In genomic region chr1:22184454-22184853, GRCh38 we compare ENCODE assay signal across 37 cellular contexts. TPM values are rescaled to one million over a fixed set of nuclear protein-coding genes. Genes with fewer than 3 reads are reported as not detected.
"Had no signal": no experiment of that assay in that cellular context is flagged by ENCODE, and none has a peak within 500 bp of the region (broad histone marks: within the 10 kb centered on the region; RNA-seq: fewer than 3 reads in every experiment).

No MANE protein-coding gene starts in this region.

- H3K36me3 ChIP-seq: adrenal gland, ascending aorta, brain microvascular endothelial cell, esophagus muscularis mucosa, gastrocnemius medialis, heart left ventricle had no signal

- H3K27ac ChIP-seq: adrenal gland, ascending aorta, brain microvascular endothelial cell, coronary artery, dorsolateral prefrontal cortex, esophagus muscularis mucosa, foreskin keratinocyte, gastrocnemius medialis, heart left ventricle, VCaP had no signal

- H3K4me1 ChIP-seq: adrenal gland, ascending aorta, esophagus muscularis mucosa, foreskin keratinocyte, gastrocnemius medialis, heart left ventricle had no signal

- H3K4me3 Mint-ChIP-seq: activated CD4-positive, alpha-beta memory T cell treated with anti-CD3 and anti-CD28 coated beads, Interleukin-2, amount 10 ng/mL, durations not matched to agents 7 days and 5 days; activated CD4-positive, alpha-beta T cell treated with anti-CD3 and anti-CD28 coated beads, Interleukin-2, amount 10 ng/mL, durations not matched to agents 7 days and 5 days; activated naive CD4-positive, alpha-beta T cell treated with anti-CD3 and anti-CD28 coated beads for 36 hours; activated naive CD4-positive, alpha-beta T cell treated with anti-CD3 and anti-CD28 coated beads, Interleukin-2, amount 50 U/mL, for 24 hours; activated naive CD8-positive, alpha-beta T cell treated with anti-CD3 and anti-CD28 coated beads for 36 hours; activated naive CD8-positive, alpha-beta T cell treated with anti-CD3 and anti-CD28 coated beads, Interleukin-2, amount 50 U/mL, for 24 hours; activated T-cell treated with anti-CD3 and anti-CD28 coated beads, Interleukin-2, amount 50 U/mL, for 4 hours; activated T-helper 17 cell treated with anti-CD3 and anti-CD28 coated beads, Interleukin-2, amount 50 U/mL, for 72 hours; central memory CD8-positive, alpha-beta T cell; dendritic cell treated with granulocyte-macrophage colony-stimulating factor and Interleukin-4, amounts not matched to agents 40 ng/mL and 50 ng/mL, for 4 days; endodermal cell; T-cell; T-helper 1 cell treated with Interleukin-12 subunit alpha and Interleukin-12 subunit beta and Interleukin-4 antibody, amounts not matched to agents 30 μg/mL and 1 μg/mL, for 36 hours; WTC11 had no signal

- H3K9me3 ChIP-seq: adrenal gland, ascending aorta, gastrocnemius medialis had no signal

- ATAC-seq: activated naive CD8-positive, alpha-beta T cell treated with anti-CD3 and anti-CD28 coated beads, Interleukin-2, amount 50 U/mL, for 24 hours; activated T-cell treated with anti-CD3 and anti-CD28 coated beads, Interleukin-2, amount 50 U/mL, for 4 hours; activated T-helper 17 cell treated with anti-CD3 and anti-CD28 coated beads, Interleukin-2, amount 50 U/mL, for 72 hours; gastrocnemius medialis; heart left ventricle; T-cell had no signal

- H3K27ac Mint-ChIP-seq: activated CD4-positive, alpha-beta memory T cell treated with anti-CD3 and anti-CD28 coated beads, Interleukin-2, amount 10 ng/mL, durations not matched to agents 7 days and 5 days; activated CD4-positive, alpha-beta T cell treated with anti-CD3 and anti-CD28 coated beads, Interleukin-2, amount 10 ng/mL, durations not matched to agents 7 days and 5 days; activated naive CD4-positive, alpha-beta T cell treated with anti-CD3 and anti-CD28 coated beads for 36 hours; activated naive CD4-positive, alpha-beta T cell treated with anti-CD3 and anti-CD28 coated beads, Interleukin-2, amount 50 U/mL, for 24 hours; activated naive CD8-positive, alpha-beta T cell treated with anti-CD3 and anti-CD28 coated beads for 36 hours; activated naive CD8-positive, alpha-beta T cell treated with anti-CD3 and anti-CD28 coated beads, Interleukin-2, amount 50 U/mL, for 24 hours; activated T-helper 17 cell treated with anti-CD3 and anti-CD28 coated beads, Interleukin-2, amount 50 U/mL, for 72 hours; dendritic cell treated with granulocyte-macrophage colony-stimulating factor and Interleukin-4, amounts not matched to agents 40 ng/mL and 50 ng/mL, for 4 days; endodermal cell; T-cell; T-helper 1 cell treated with Interleukin-12 subunit alpha and Interleukin-12 subunit beta and Interleukin-4 antibody, amounts not matched to agents 30 μg/mL and 1 μg/mL, for 36 hours; WTC11 had no signal

- H3K36me3 Mint-ChIP-seq: activated naive CD4-positive, alpha-beta T cell treated with anti-CD3 and anti-CD28 coated beads, Interleukin-2, amount 50 U/mL, for 24 hours; activated naive CD8-positive, alpha-beta T cell treated with anti-CD3 and anti-CD28 coated beads for 36 hours; T-cell; WTC11 had no signal

- H3K9me3 Mint-ChIP-seq: activated CD4-positive, alpha-beta memory T cell treated with anti-CD3 and anti-CD28 coated beads, Interleukin-2, amount 10 ng/mL, durations not matched to agents 7 days and 5 days; activated CD4-positive, alpha-beta T cell treated with anti-CD3 and anti-CD28 coated beads, Interleukin-2, amount 10 ng/mL, durations not matched to agents 7 days and 5 days; activated naive CD4-positive, alpha-beta T cell treated with anti-CD3 and anti-CD28 coated beads for 36 hours; activated naive CD4-positive, alpha-beta T cell treated with anti-CD3 and anti-CD28 coated beads, Interleukin-2, amount 50 U/mL, for 24 hours; activated naive CD8-positive, alpha-beta T cell treated with anti-CD3 and anti-CD28 coated beads for 36 hours; activated naive CD8-positive, alpha-beta T cell treated with anti-CD3 and anti-CD28 coated beads, Interleukin-2, amount 50 U/mL, for 24 hours; activated T-cell treated with anti-CD3 and anti-CD28 coated beads, Interleukin-2, amount 50 U/mL, for 4 hours; activated T-helper 17 cell treated with anti-CD3 and anti-CD28 coated beads, Interleukin-2, amount 50 U/mL, for 72 hours; central memory CD8-positive, alpha-beta T cell; dendritic cell treated with granulocyte-macrophage colony-stimulating factor and Interleukin-4, amounts not matched to agents 40 ng/mL and 50 ng/mL, for 4 days; endodermal cell; T-cell; T-helper 1 cell treated with Interleukin-12 subunit alpha and Interleukin-12 subunit beta and Interleukin-4 antibody, amounts not matched to agents 30 μg/mL and 1 μg/mL, for 36 hours had no signal

- H3K27me3 ChIP-seq: adrenal gland, ascending aorta had no signal

- FAIRE-seq: bronchial epithelial cell, TTC549 had no signal

- H3K4me1 Mint-ChIP-seq: activated CD4-positive, alpha-beta memory T cell treated with anti-CD3 and anti-CD28 coated beads, Interleukin-2, amount 10 ng/mL, durations not matched to agents 7 days and 5 days; activated CD4-positive, alpha-beta T cell treated with anti-CD3 and anti-CD28 coated beads, Interleukin-2, amount 10 ng/mL, durations not matched to agents 7 days and 5 days; activated naive CD8-positive, alpha-beta T cell treated with anti-CD3 and anti-CD28 coated beads, Interleukin-2, amount 50 U/mL, for 24 hours; activated T-helper 17 cell treated with anti-CD3 and anti-CD28 coated beads, Interleukin-2, amount 50 U/mL, for 72 hours had no signal

- H3K4me3 ChIP-seq: adrenal gland, ascending aorta, coronary artery, dorsolateral prefrontal cortex, esophagus muscularis mucosa, gastrocnemius medialis, heart left ventricle had no signal

- DNase-seq: activated CD4-positive, alpha-beta memory T cell treated with anti-CD3 and anti-CD28 coated beads, Interleukin-2, amount 10 ng/mL, durations not matched to agents 7 days and 5 days; activated CD4-positive, alpha-beta T cell treated with anti-CD3 and anti-CD28 coated beads for 1 hour; activated CD4-positive, alpha-beta T cell treated with anti-CD3 and anti-CD28 coated beads for 4 hours; activated CD4-positive, alpha-beta T cell treated with anti-CD3 and anti-CD28 coated beads, Interleukin-2, amount 10 ng/mL, durations not matched to agents 7 days and 5 days; activated CD4-positive, alpha-beta T cell treated with anti-CD3 and anti-CD28 coated beads, Interleukin-2, amount 50 U/mL, for 4 hours; activated CD8-positive, alpha-beta memory T cell treated with anti-CD3 and anti-CD28 coated beads, Interleukin-2, amount 50 U/mL, for 48 hours; activated effector memory CD4-positive, alpha-beta T cell treated with Interleukin-2 at 50 U/mL for 16 hours; activated naive CD8-positive, alpha-beta T cell treated with anti-CD3 and anti-CD28 coated beads, Interleukin-2, amount 50 U/mL, for 24 hours; activated T-cell treated with anti-CD3 and anti-CD28 coated beads, Interleukin-2, amount 50 U/mL, for 4 hours; dorsolateral prefrontal cortex; effector memory CD4-positive, alpha-beta T cell; gastrocnemius medialis; glutamatergic neuron; heart left ventricle; T-helper 9 cell had no signal

RNA-seq across cellular contexts. Expression of gene WNT4, which starts 41.6 kb away (rescaled TPM):
- total RNA-seq: activated CD4-positive, alpha-beta memory T cell treated with anti-CD3 and anti-CD28 coated beads, Interleukin-2, amount 10 ng/mL, durations not matched to agents 7 days and 5 days; activated CD4-positive, alpha-beta T cell treated with anti-CD3 and anti-CD28 coated beads, Interleukin-2, amount 10 ng/mL, durations not matched to agents 7 days and 5 days; activated CD8-positive, alpha-beta memory T cell treated with anti-CD3 and anti-CD28 coated beads for 36 hours; activated naive CD4-positive, alpha-beta T cell treated with anti-CD3 and anti-CD28 coated beads for 36 hours; activated naive CD8-positive, alpha-beta T cell treated with anti-CD3 and anti-CD28 coated beads for 36 hours; activated T-cell treated with anti-CD3 and anti-CD28 coated beads, Interleukin-2, amount 50 U/mL, for 4 hours; activated T-helper 17 cell treated with anti-CD3 and anti-CD28 coated beads, Interleukin-2, amount 50 U/mL, for 72 hours; ascending aorta; epithelial cell of proximal tubule; T-cell; T-helper 2 cell treated with Interferon-gamma antibody and Interleukin-4, amounts not matched to agents 100 ng/mL and 5 ng/mL, for 36 hours had no signal
